In genomic region chr17:40417258-40417608, GRCh38 we compare ENCODE assay signal across 1 cellular context.
TF ChIP-seq lines count a peak whose summit lies in the region.

No MANE protein-coding gene starts in this region.

TF ChIP-seq in HepG2, 621 proteins besides CTCF, POLR2A, EP300 and RAD21 (continued from another document):
- TF ChIP-seq ZHX2 (IDR thresholded peaks at IDR 0.05; ENCODE audit: low read depth) (no peak), ZHX2 (CRISPR knock-in tag; IDR thresholded peaks at IDR 0.05; ENCODE audit: borderline replicate concordance) (0 out of 2 replicates have a peak, but pooled peaks have one; percentile 37)
